9 cellular contexts compared by ENCODE assay signal in genomic region chr4:99856166-99856565, GRCh38. TPM values are rescaled to one million over a fixed set of nuclear protein-coding genes. Genes with fewer than 3 reads are reported as not detected.
DNase-seq lines count a peak whose midpoint lies in the region; ATAC-seq and TF ChIP-seq lines count a peak whose summit lies in the region.
"Had no signal": no experiment of that assay in that cellular context is flagged by ENCODE, and none has a peak within 500 bp of the region (broad histone marks: within the 10 kb centered on the region; RNA-seq: fewer than 3 reads in every experiment).

No MANE protein-coding gene starts in this region.

- H3K4me3 Mint-ChIP-seq in T-cell: peak overlapping the region; percentile 5 to 40 (median 19)

- H3K27me3 Mint-ChIP-seq in T-cell: no peaks in the 10 kb centered on the region

- no peak for TF ChIP-seq EP300 in stomach (IDR thresholded peaks at IDR 0.05)

- peaks cover 41% of the 10 kb centered on the region for H3K36me3 Mint-ChIP-seq in T-cell

- intact Hi-C loops in Right ventricle myocardium inferior (cut with DNase I) (no loop called here), cardiac septum (cut with DNase I) (no loop called here), stomach (cut with DNase I; ENCODE audit: low total_unique reads) (no loop called here)

- 41 to 88% (median 73%) methylated on average over 1 of the region's 1 CpG for WGBS in stomach, 5 donors

- TF ChIP-seq POLR2A in stomach (IDR thresholded peaks at IDR 0.05): no peak

- peak overlapping the region; percentile 83 to 91 for H3K27ac Mint-ChIP-seq in T-cell

- CTCF ChIA-PET in T-cell (lab: Charles Lee): interaction anchor here (0.5 to 2.1 kb wide), 3 partner anchors 45 to 1413 kb away, joined by 3 to 9 read pairs (median 7); partner anchors contain the start of gene TRMT10A (in 1 of the 2)

- no peaks in the 10 kb centered on the region for H3K36me3 ChIP-seq in stomach

- ATAC-seq in Right ventricle myocardium inferior: peak; percentile 72
- peak in 3 of 4 experiments; percentile 41 to 63 (median 59) for ATAC-seq in T-cell (replicated peaks in 1 of 4)
- no peak for ATAC-seq in HG02571 (IDR thresholded peaks at IDR 0.05; ENCODE audit: unreplicated experiment)

- DNase-seq in Right ventricle myocardium inferior (ENCODE audit: missing footprints) (no peak), cardiac septum (ENCODE audit: low spot score) (no peak), T-cell (no peak), fibroblast of the conjunctiva (ENCODE audit: low read depth) (peak; percentile 3), stromal cell of bone marrow (ENCODE audit: low read depth) (peak; percentile 43), stomach (no peak), NAMALWA (ENCODE audit: low spot score) (no peak)
- DNase-seq: SHP77 treated with DMSO at 0.1 percent for 48 hours had no signal

- H3K9me3 ChIP-seq in stomach: no peaks in the 10 kb centered on the region

- POLR2A ChIA-PET in T-cell (lab: Charles Lee): no interaction called here

- H3K9me3 Mint-ChIP-seq in T-cell: no peaks in the 10 kb centered on the region

- H3K4me3 ChIP-seq in stomach: no peak overlapping the region

- H3K27ac ChIP-seq in stomach: peak overlapping the region in 2 of 5 donors; percentile 36 to 72

- no peak for TF ChIP-seq CTCF in stomach (IDR thresholded peaks at IDR 0.05)

- H3K4me1 Mint-ChIP-seq in T-cell: peaks cover 26 to 44% (median 37%) of the 10 kb centered on the region in 3 donors

- H3K4me1 ChIP-seq in stomach: no peaks in the 10 kb centered on the region

- H3K27me3 ChIP-seq in stomach: no peaks in the 10 kb centered on the region

RNA-seq across cellular contexts. Expression of gene LAMTOR3, which starts 38.1 kb away (rescaled TPM):
- total RNA-seq in Right ventricle myocardium inferior (36.3 TPM), cardiac septum (26.4 TPM), T-cell (10 to 100 TPM; 17.5 to 25.0 (median 19.4) TPM), stomach (10 to 100 TPM in 3 of 5 donors, 1 to 10 TPM in 2; 1.7 to 48.7 (median 10.7) TPM)
- polyA plus RNA-seq in stomach: 10 to 100 TPM; 52.0 to 88.4 (median 60.8) TPM

RNA-seq across cellular contexts. Expression of gene DAPP1, which starts 39.5 kb away (rescaled TPM):
- total RNA-seq in Right ventricle myocardium inferior (0.73 TPM), cardiac septum (0.43 TPM), T-cell (10 to 100 TPM; 12.9 to 18.7 (median 14.3) TPM), stomach (10 to 100 TPM in 3 of 5 donors, 1 to 10 TPM in 1, under 1 TPM in 1; 0.45 to 72.4 (median 13.4) TPM)
- 1 to 10 TPM; 1.6 to 8.2 (median 7.2) TPM for polyA plus RNA-seq in stomach

Comparison
In these comparisons a context has a peak if more than half of its experiments do, and no peak if none do; other contexts are left out.
1. DNase-seq: peak in fibroblast of the conjunctiva (single experiment) and stromal cell of bone marrow (single experiment); none in Right ventricle myocardium inferior (single experiment), cardiac septum (single experiment), T-cell (0 of 34), stomach (single experiment) and NAMALWA (single experiment).